ENCODE assay signal across 1 cellular context in genomic region chr19:10259162-10259905, GRCh38.
TF ChIP-seq lines count a peak whose summit lies in the region.

No MANE protein-coding gene starts in this region.

TF ChIP-seq in HepG2, 621 proteins besides CTCF, POLR2A, EP300 and RAD21:
- TF ChIP-seq ATF7-NPFF (CRISPR knock-in tag; IDR thresholded peaks at IDR 0.05; ENCODE audit: low read depth), result no peak
- no peak for TF ChIP-seq FOXJ3 (CRISPR knock-in tag; IDR thresholded peaks at IDR 0.05; ENCODE audit: borderline replicate concordance)
- peak; percentile 20; the same call in 1 of the 2 replicates for TF ChIP-seq SAP130 (CRISPR knock-in tag; IDR thresholded peaks at IDR 0.05; ENCODE audit: low read depth)
- TF ChIP-seq STAG1 (CRISPR knock-in tag; IDR thresholded peaks at IDR 0.05), result peak; percentile 85
- TF ChIP-seq HNF1B (CRISPR knock-in tag; IDR thresholded peaks at IDR 0.05), result 0 out of 2 replicates have a peak, but pooled peaks have one; percentile 43
- TF ChIP-seq ZNF362 (CRISPR knock-in tag; IDR thresholded peaks at IDR 0.05; ENCODE audit: borderline replicate concordance), result peak; percentile 96; the same call in 1 of the 2 replicates
- no peak for TF ChIP-seq ZNF639 (CRISPR knock-in tag; conservative IDR thresholded peaks at IDR 0.05)
- 0 out of 2 replicates have a peak, but pooled peaks have one; percentile 43 for TF ChIP-seq RBFOX2 (IDR thresholded peaks at IDR 0.05; ENCODE audit: low read depth, low read length)
- no peak for TF ChIP-seq PITX1 (CRISPR knock-in tag; IDR thresholded peaks at IDR 0.05)
- no peak for TF ChIP-seq SP1 (IDR thresholded peaks at IDR 0.05)
- 0 out of 2 replicates have a peak, but pooled peaks have one; percentile 41 for TF ChIP-seq SP1 (CRISPR knock-in tag; IDR thresholded peaks at IDR 0.05)
- TF ChIP-seq PHF20 (CRISPR knock-in tag; IDR thresholded peaks at IDR 0.05), result no peak
- no peak for TF ChIP-seq RFX1 (IDR thresholded peaks at IDR 0.05)
- no peak for TF ChIP-seq EED (CRISPR knock-in tag; IDR thresholded peaks at IDR 0.05)
- peak; percentile 39; the same call in 1 of the 2 replicates for TF ChIP-seq ZNF687 (CRISPR knock-in tag; IDR thresholded peaks at IDR 0.05)
- TF ChIP-seq SP2 (CRISPR knock-in tag; IDR thresholded peaks at IDR 0.05), result peak; percentile 19; the same call in 1 of the 2 replicates
- TF ChIP-seq XRCC5 (optimal IDR thresholded peaks at IDR 0.05; ENCODE audit: low read length), result peak; percentile 62
- TF ChIP-seq AGO1 (IDR thresholded peaks at IDR 0.05; ENCODE audit: low read depth, low read length, poor library complexity, severe bottlenecking), result no peak
- TF ChIP-seq HNRNPL (IDR thresholded peaks at IDR 0.05; ENCODE audit: low read depth, low read length), result 0 out of 2 replicates have a peak, but pooled peaks have one; percentile 20
- TF ChIP-seq SOX6 (IDR thresholded peaks at IDR 0.05), result no peak
- 0 out of 2 replicates have a peak, but pooled peaks have one; percentile 19 for TF ChIP-seq SOX6 (CRISPR knock-in tag; IDR thresholded peaks at IDR 0.05)
- 0 out of 2 replicates have a peak, but pooled peaks have one; percentile 33 for TF ChIP-seq IKZF5 (CRISPR knock-in tag; IDR thresholded peaks at IDR 0.05)
- TF ChIP-seq SMC3 (IDR thresholded peaks at IDR 0.05; ENCODE audit: low read length), result peak; percentile 77
- peak; percentile 75 for TF ChIP-seq AGO2 (optimal IDR thresholded peaks at IDR 0.05; ENCODE audit: low read depth, low read length)
- peak; percentile 38 for TF ChIP-seq HNRNPLL (IDR thresholded peaks at IDR 0.05; ENCODE audit: low read depth, low read length, poor library complexity, severe bottlenecking)
- TF ChIP-seq PTBP1 (IDR thresholded peaks at IDR 0.05; ENCODE audit: low read depth, low read length, poor library complexity, severe bottlenecking), result peak; percentile 22
- 0 out of 2 replicates have a peak, but pooled peaks have one; percentile 44 for TF ChIP-seq KDM3A (CRISPR knock-in tag; IDR thresholded peaks at IDR 0.05; ENCODE audit: low read depth)
- TF ChIP-seq ZNF343 (CRISPR knock-in tag; IDR thresholded peaks at IDR 0.05), result no peak
- TF ChIP-seq MTF1 (CRISPR knock-in tag; IDR thresholded peaks at IDR 0.05), result no peak
- TF ChIP-seq RARG (CRISPR knock-in tag; IDR thresholded peaks at IDR 0.05; ENCODE audit: low read depth), result no peak
- TF ChIP-seq NONO (IDR thresholded peaks at IDR 0.05), result no peak
- TF ChIP-seq NONO (CRISPR knock-in tag; conservative IDR thresholded peaks at IDR 0.05), result peak; percentile 40; the same call in 1 of the 2 replicates
